ENCODE assay signal across 8 cellular contexts in the genomic region with DNA sequence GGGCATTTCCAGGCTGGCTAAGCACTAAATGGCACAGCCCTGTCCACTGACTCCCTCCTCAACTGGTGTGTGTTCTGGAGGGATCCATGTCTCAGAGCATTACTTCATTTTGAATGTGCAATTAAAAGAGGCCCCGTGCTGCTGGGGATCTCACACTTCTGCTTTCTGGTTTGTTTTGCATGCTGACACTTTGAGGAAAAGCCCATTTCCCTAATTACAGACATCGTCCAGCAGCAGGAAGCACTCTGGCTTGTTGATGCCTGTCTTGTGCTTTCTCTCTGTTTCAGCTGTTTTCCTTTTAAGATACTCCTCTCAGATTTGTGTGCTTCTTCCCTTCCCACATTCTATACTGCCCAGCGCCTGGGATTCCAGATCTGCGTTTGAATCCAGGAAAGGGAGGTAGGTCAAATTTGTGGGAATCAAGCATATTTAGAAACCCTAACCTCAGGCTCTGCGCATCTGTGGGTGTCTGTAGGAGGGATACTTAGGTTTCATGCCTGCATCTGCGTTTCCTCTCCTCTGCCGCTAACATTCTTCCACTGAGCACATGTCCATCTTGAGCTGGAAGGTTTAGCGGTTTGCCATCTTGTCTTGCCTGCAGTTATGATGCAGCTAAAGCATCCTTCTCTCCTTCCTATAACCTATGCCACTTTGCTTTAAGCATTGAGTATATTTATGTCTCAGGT. TPM values are rescaled to one million over a fixed set of nuclear protein-coding genes. Genes with fewer than 3 reads are reported as not detected.
DNase-seq lines count a peak whose midpoint lies in the region; ATAC-seq and TF ChIP-seq lines count a peak whose summit lies in the region.

No MANE protein-coding gene starts in this region.

- dilution Hi-C loops in mammary epithelial cell (cut with HindIII; ENCODE audit: low sequenced_read_pairs): no loop called here

- H4K20me1 ChIP-seq in mammary epithelial cell (ENCODE audit: insufficient read depth, low read length): no peaks in the 10 kb centered on the region

- H3K36me3 ChIP-seq in muscle layer of duodenum (ENCODE audit: control insufficient read depth in 1 of 2, insufficient read depth in 2 of 2, low read length in 2 of 2): peaks cover 0 to 3% of the 10 kb centered on the region in 2 donors
- H3K36me3 ChIP-seq in mammary epithelial cell (ENCODE audit: insufficient read depth, low read length): no peaks in the 10 kb centered on the region

- intact Hi-C loops in mammary epithelial cell (cut with micrococcal nuclease): no loop called here

- no peak for TF ChIP-seq POLR2A in erythroblast (IDR thresholded peaks at IDR 0.05; ENCODE audit: low read length)

- DNase-seq in NOMO-1 treated with dmso at 0.1 percent for 144 hours (lab: John Stamatoyannopoulos, UW; ENCODE audit: unreplicated experiment) (peak; percentile 61), NCI-H1048 (lab: John Stamatoyannopoulos, UW) (no peak), erythroblast (lab: John Stamatoyannopoulos, UW) (no peak), mammary epithelial cell (no peak)
- no peak for DNase-seq in stimulated activated CD4-positive, alpha-beta T cell treated with anti-CD3 and anti-CD28 coated beads, Interleukin-15, amount 100 ng/mL, for 24 hours

- TF ChIP-seq CTCF in mammary epithelial cell (conservative IDR thresholded peaks at IDR 0.05 in 1 of 2, IDR thresholded peaks at IDR 0.05 in 1 of 2; ENCODE audit: extremely low read depth in 1 of 2, insufficient read depth in 1 of 2, low read depth in 1 of 2, low read length in 2 of 2): no peak

- 78% methylated on average over 7 of the region's 8 CpGs for WGBS in mammary epithelial cell (ENCODE audit: low coverage, missing lambda C conversion rate)

- H3K9me3 ChIP-seq in muscle layer of duodenum (ENCODE audit: control insufficient read depth in 1 of 2, low read length in 2 of 2) (peaks cover 0 to 7% of the 10 kb centered on the region in 2 donors), mammary epithelial cell (replicated peaks; ENCODE audit: insufficient read depth, low read length) (no peaks in the 10 kb centered on the region)

- H3K27ac ChIP-seq in muscle layer of duodenum (ENCODE audit: low read length) (peak overlapping the region; percentile 46), mammary epithelial cell (ENCODE audit: insufficient read depth, low read depth, low read length) (no peak overlapping the region)

- no peak overlapping the region for H3K4me2 ChIP-seq in mammary epithelial cell (ENCODE audit: insufficient read depth, low read depth, low read length)

- no peaks in the 10 kb centered on the region for H3K27me3 ChIP-seq in muscle layer of duodenum (ENCODE audit: low read depth, low read length)
- no peaks in the 10 kb centered on the region for H3K27me3 ChIP-seq in mammary epithelial cell (ENCODE audit: insufficient read depth, low read length)

- in situ Hi-C loops in mammary epithelial cell (cut with MboI; ENCODE audit: low sequenced_read_pairs in 2 of 2): no loop called here

- ATAC-seq in GM19043 (IDR thresholded peaks at IDR 0.05; ENCODE audit: low read depth, unreplicated experiment) (peak; percentile 46), HG02870 (IDR thresholded peaks at IDR 0.05; ENCODE audit: unreplicated experiment) (peak; percentile 49)

- H3K4me3 ChIP-seq in muscle layer of duodenum (ENCODE audit: low read depth in 1 of 2, low read length in 2 of 2): no peak overlapping the region
- no peak overlapping the region for H3K4me3 ChIP-seq in mammary epithelial cell (replicated peaks in 1 of 3; ENCODE audit: insufficient read depth in 1 of 3, low read depth in 2 of 3, low read length in 3 of 3)

- H3K4me1 ChIP-seq in muscle layer of duodenum (ENCODE audit: control insufficient read depth in 1 of 2, insufficient read depth in 2 of 2, low read length in 2 of 2): peaks cover 6 to 9% of the 10 kb centered on the region in 2 donors
- H3K4me1 ChIP-seq in mammary epithelial cell (ENCODE audit: insufficient read depth, low read length): no peaks in the 10 kb centered on the region

- no peak overlapping the region for H2AFZ ChIP-seq in mammary epithelial cell (ENCODE audit: low read depth, low read length)

- peaks cover 2% of the 10 kb centered on the region for H3K79me2 ChIP-seq in mammary epithelial cell (ENCODE audit: insufficient read depth, low read length)

- BruUV-seq in mammary epithelial cell (replicated peaks; lab: Mats Ljungman, UMichigan): no TSS peak

- CTCF ChIA-PET in mammary epithelial cell (lab: Charles Lee; ENCODE audit: low non-redundant PET): no interaction called here

- H3K9ac ChIP-seq in mammary epithelial cell (ENCODE audit: insufficient read depth, low read length): no peak overlapping the region

RNA-seq across cellular contexts. Expression of gene SYK, which starts 25.7 kb away (rescaled TPM):
- total RNA-seq in mammary epithelial cell: 10 to 100 TPM in 1 of 2 donors, 1 to 10 TPM in 1; 1.7 to 10.6 TPM
- polyA plus RNA-seq in mammary epithelial cell: 4.1 TPM
- polyA minus RNA-seq in mammary epithelial cell: 11.2 TPM
